Comparison of ENCODE assay signal across 8 cellular contexts in genomic region chr17:43673516-43674323, GRCh38. TPM values are rescaled to one million over a fixed set of nuclear protein-coding genes. Genes with fewer than 3 reads are reported as not detected.
DNase-seq lines count a peak whose midpoint lies in the region; ATAC-seq, FAIRE-seq and TF ChIP-seq lines count a peak whose summit lies in the region.

No MANE protein-coding gene starts in this region.

- FAIRE-seq in urothelium cell line (lab: Jason Lieb, UNC) = no peak

- no peak overlapping the region for H3K9ac ChIP-seq in SK-N-SH

- H3K27me3 ChIP-seq in SK-N-SH (ENCODE audit: insufficient read depth) = no peaks in the 10 kb centered on the region

- H3K36me3 ChIP-seq in SK-N-SH (replicated peaks in 1 of 2; ENCODE audit: control insufficient read depth in 1 of 2, insufficient read depth in 2 of 2, low read length in 1 of 2) = no peaks in the 10 kb centered on the region

- intact Hi-C loops in posterior vena cava (cut with DNase I) = no loop called here

- peaks cover 6% of the 10 kb centered on the region for H3F3A ChIP-seq in SK-N-SH (replicated peaks; ENCODE audit: insufficient read depth)

- POLR2A ChIA-PET in SK-N-SH (lab: Yijun Ruan, JAX) = interaction anchor here (0.6 to 1.1 kb wide), 3 partner anchors 95 to 174 kb away, joined by 3 to 4 read pairs (median 3); no protein-coding TSS in a partner anchor

- CTCF ChIA-PET in SK-N-SH (lab: Yijun Ruan, JAX) = interaction anchor here (0.6 to 2.2 kb wide), 60 partner anchors 10 to 273 kb away, joined by 3 to 38 read pairs (median 6); partner anchors contain the start of genes DHX8, ETV4, MEOX1 and SOST

- H3K4me3 ChIP-seq in SK-N-SH (ENCODE audit: low read depth in 2 of 2, low read length in 1 of 2) = no peak overlapping the region

- TF ChIP-seq RAD21 in SK-N-SH (IDR thresholded peaks at IDR 0.05; ENCODE audit: low read length) = peak; percentile 89

- WGBS in SK-N-SH (ENCODE audit: low lambda C conversion rate) = 53% methylated on average over 14 of the region's 14 CpGs

- TF ChIP-seq CTCF in SK-N-SH (IDR thresholded peaks at IDR 0.05) = peak; percentile 97

- H3K9me2 ChIP-seq in SK-N-SH = no peaks in the 10 kb centered on the region

- DNase-seq in DMS153 treated with DMSO at 0.1 percent for 48 hours (lab: John Stamatoyannopoulos, UW; ENCODE audit: unreplicated experiment) = peak; percentile 29
- peak; percentile 50 to 73 for DNase-seq in Kasumi-1 (lab: John Stamatoyannopoulos, UW)
- DNase-seq in SK-N-SH = peak; percentile 79
- DNase-seq in activated naive CD4-positive, alpha-beta T cell treated with Interleukin-2 at 50 U/mL for 16 hours = peak; percentile 80
- DNase-seq in glomerular visceral epithelial cell (ENCODE audit: extremely low spot score) = peak; percentile 76
- DNase-seq in posterior vena cava (ENCODE audit: low spot score) = peak; percentile 90
- peak; percentile 66 for DNase-seq in urothelium cell line (ENCODE audit: low spot score)

- ATAC-seq in GM21723 (IDR thresholded peaks at IDR 0.05; ENCODE audit: unreplicated experiment) = no peak

- no peak overlapping the region for H3K4me2 ChIP-seq in SK-N-SH

- TF ChIP-seq EP300 in SK-N-SH (IDR thresholded peaks at IDR 0.05; ENCODE audit: borderline replicate concordance in 1 of 2, low read depth in 1 of 2, low read length in 1 of 2) = no peak

- no peaks in the 10 kb centered on the region for H3K79me2 ChIP-seq in SK-N-SH (ENCODE audit: insufficient read depth)

- no peaks in the 10 kb centered on the region for H4K20me1 ChIP-seq in SK-N-SH (ENCODE audit: insufficient read depth)

- H3K4me1 ChIP-seq in SK-N-SH (ENCODE audit: control insufficient read depth in 1 of 2, insufficient read depth in 2 of 2, low read depth in 1 of 2, low read length in 1 of 2) = peaks cover 0 to 3% of the 10 kb centered on the region in 2 experiments; a peak in 1 of 4 replicates

- peak overlapping the region; percentile 24; the same call in 1 of the 2 replicates for H2AFZ ChIP-seq in SK-N-SH (ENCODE audit: low read depth)

- no peak overlapping the region for H3K27ac ChIP-seq in SK-N-SH (ENCODE audit: low read depth in 2 of 2, low read length in 1 of 2)

- H3K9me3 ChIP-seq in SK-N-SH = no peaks in the 10 kb centered on the region

TF ChIP-seq in SK-N-SH, 30 proteins besides CTCF, POLR2A, EP300 and RAD21:
- TF ChIP-seq ZBTB33 (IDR thresholded peaks at IDR 0.05; ENCODE audit: borderline replicate concordance, low read depth) (no peak), SMC3 (IDR thresholded peaks at IDR 0.05; ENCODE audit: low read depth, low read length) (peak; percentile 99)

RNA-seq across cellular contexts. Expression of gene MEOX1, which starts 12.0 kb away (rescaled TPM):
- polyA plus RNA-seq in SK-N-SH (2012; rRNA removed) = 0.05 TPM in 1 of 2 replicates, not detected in the other
- 0.03 and 0.04 TPM in 2 replicates for polyA plus RNA-seq in SK-N-SH (2012; cell fraction: cytosol; rRNA removed)
- 0.02 TPM in 1 of 2 replicates, not detected in the other for polyA plus RNA-seq in SK-N-SH (2012; cell fraction: nucleus; rRNA removed)
- 1 to 10 TPM; 6.7 to 7.7 TPM for total RNA-seq in posterior vena cava

Comparison
In these comparisons a context has a peak if more than half of its experiments do, and no peak if none do; other contexts are left out.
1. DNase-seq: peak in every context shown above with its lines; median percentile 90 in posterior vena cava; 80 in activated naive CD4-positive, alpha-beta T cell treated with Interleukin-2 at 50 U/mL for 16 hours; 79 in SK-N-SH; 76 in glomerular visceral epithelial cell; 66 in urothelium cell line; 62 in Kasumi-1; 29 in DMS153 treated with DMSO at 0.1 percent for 48 hours.